ENCODE assay signal across 16 cellular contexts in genomic region chr1:170407601-170408000, GRCh38.
"Had no signal": no experiment of that assay in that cellular context is flagged by ENCODE, and none has a peak within 500 bp of the region (broad histone marks: within the 10 kb centered on the region; RNA-seq: fewer than 3 reads in every experiment).

No MANE protein-coding gene starts in this region.

- H3K9me3 ChIP-seq: neutrophil, spleen, thoracic aorta, upper lobe of right lung had no signal

- H3K4me1 ChIP-seq: spleen, upper lobe of right lung had no signal

- H3K4me3 ChIP-seq: dorsolateral prefrontal cortex, heart right ventricle, spleen, thoracic aorta, upper lobe of right lung had no signal

- H3K27ac ChIP-seq: dorsolateral prefrontal cortex, epithelial cell of prostate, heart right ventricle, neutrophil, spleen, upper lobe of right lung had no signal

- ATAC-seq: activated naive CD4-positive, alpha-beta T cell treated with anti-CD3 and anti-CD28 coated beads, Interleukin-2, amount 50 U/mL, for 72 hours; heart right ventricle; natural killer cell; sciatic nerve; stimulated activated naive B cell treated with anti-CD40 and anti-IgM and Interleukin-4, amounts not matched to agents 10 μg/mL and 1 μg/mL and 100 μg/mL, for 72 hours; upper lobe of right lung had no signal

- FAIRE-seq: colon, TTC549 had no signal

- H3K27me3 ChIP-seq: dorsolateral prefrontal cortex, heart right ventricle, neutrophil, spleen, upper lobe of right lung had no signal

- H3K36me3 ChIP-seq: heart right ventricle, neutrophil, spleen, thoracic aorta, upper lobe of right lung had no signal

- DNase-seq: activated CD4-positive, alpha-beta T cell treated with anti-CD3 and anti-CD28 coated beads, Interleukin-2, amount 50 U/mL, for 48 hours; activated gamma-delta T cell treated with Interleukin-2 at 50 U/mL for 16 hours; caudate nucleus; dorsolateral prefrontal cortex; heart right ventricle; natural killer cell; spleen; stimulated activated naive B cell treated with anti-CD40 and anti-IgM and Interleukin-4, amounts not matched to agents 10 μg/mL and 1 μg/mL and 100 μg/mL, for 72 hours; upper lobe of right lung had no signal
